Comparison of ENCODE assay signal across 6 cellular contexts in the genomic region with DNA sequence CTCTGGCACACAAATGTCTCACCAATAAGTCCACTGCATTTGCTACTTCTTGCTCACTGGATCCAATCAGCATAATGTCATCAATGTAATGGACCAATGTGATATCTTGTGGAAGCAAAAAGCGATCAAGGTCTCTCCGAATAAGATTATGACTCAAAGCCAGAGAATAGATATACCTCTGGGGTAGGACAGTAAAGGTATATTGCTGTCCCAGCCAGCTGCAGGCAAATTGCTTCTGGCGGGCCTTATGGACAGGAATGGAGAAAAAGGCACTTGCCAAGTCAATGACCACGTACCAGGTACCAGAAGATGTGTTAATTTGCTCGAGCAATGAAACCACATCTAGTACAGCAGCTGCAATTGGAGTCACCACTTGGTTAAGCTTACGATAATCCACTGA. TPM values are rescaled to one million over a fixed set of nuclear protein-coding genes. Genes with fewer than 3 reads are reported as not detected.
"Had no signal": no experiment of that assay in that cellular context is flagged by ENCODE, and none has a peak within 500 bp of the region (broad histone marks: within the 10 kb centered on the region; RNA-seq: fewer than 3 reads in every experiment).

No MANE protein-coding gene starts in this region.

RNA-seq across cellular contexts. Expression of gene SMKR1, which starts 54.9 kb away (rescaled TPM):
- total RNA-seq: aorta, ascending aorta, astrocyte, breast epithelium, cardiac muscle cell, cardiac septum had no signal
